20 cellular contexts compared by ENCODE assay signal in genomic region chr3:141047168-141047567, GRCh38. TPM values are rescaled to one million over a fixed set of nuclear protein-coding genes. Genes with fewer than 3 reads are reported as not detected.
DNase-seq lines count a peak whose midpoint lies in the region; ATAC-seq, FAIRE-seq and TF ChIP-seq lines count a peak whose summit lies in the region.
"Had no signal": no experiment of that assay in that cellular context is flagged by ENCODE, and none has a peak within 500 bp of the region (broad histone marks: within the 10 kb centered on the region; RNA-seq: fewer than 3 reads in every experiment).

No MANE protein-coding gene starts in this region.

- no peak overlapping the region for H3K4me2 ChIP-seq in keratinocyte (ENCODE audit: control insufficient read depth, extremely low read depth, insufficient read depth, low read depth, low read length)
- H3K4me2 ChIP-seq: A549 had no signal

- no peaks in the 10 kb centered on the region for H4K20me1 ChIP-seq in keratinocyte (ENCODE audit: control insufficient read depth, extremely low read depth, insufficient read depth, low read length)

- no peak for ATAC-seq in HG03045 (IDR thresholded peaks at IDR 0.05; ENCODE audit: unreplicated experiment)
- ATAC-seq: A549 had no signal

- CTCF ChIA-PET in RWPE1 (lab: Yijun Ruan, JAX), result no interaction called here

- no peaks in the 10 kb centered on the region for H3K36me3 ChIP-seq in bronchial epithelial cell (ENCODE audit: control insufficient read depth, insufficient read depth, low read length)
- H3K36me3 ChIP-seq in keratinocyte (ENCODE audit: control insufficient read depth in 2 of 2, extremely low read depth in 1 of 2, insufficient read depth in 2 of 2, low read length in 2 of 2), result no peaks in the 10 kb centered on the region
- H3K36me3 ChIP-seq: BE2C had no signal

- POLR2A ChIA-PET in RWPE1 (lab: Yijun Ruan, JAX; ENCODE audit: low non-redundant PET), result no interaction called here

- H3K9me1 ChIP-seq in keratinocyte (ENCODE audit: control insufficient read depth, extremely low read depth, insufficient read depth, low read length), result no peaks in the 10 kb centered on the region

- no peak for TF ChIP-seq CTCF in RWPE1 (conservative IDR thresholded peaks at IDR 0.05; ENCODE audit: low read depth)
- no peak for TF ChIP-seq CTCF in bronchial epithelial cell (IDR thresholded peaks at IDR 0.05; ENCODE audit: insufficient read depth, low read length, severe bottlenecking)
- no peak for TF ChIP-seq CTCF in keratinocyte (optimal IDR thresholded peaks at IDR 0.05 in 1 of 3, IDR thresholded peaks at IDR 0.05 in 1 of 3, conservative IDR thresholded peaks at IDR 0.05 in 1 of 3; ENCODE audit: extremely low read depth in 1 of 3, insufficient read depth in 2 of 3, low read length in 3 of 3)

- H3K4me1 ChIP-seq in keratinocyte (ENCODE audit: control insufficient read depth, extremely low read depth, insufficient read depth, low read length), result peaks cover 8% of the 10 kb centered on the region

- no peak overlapping the region for H3K27ac ChIP-seq in RWPE1
- peak overlapping the region; percentile 4 for H3K27ac ChIP-seq in keratinocyte (ENCODE audit: control insufficient read depth, insufficient read depth, low read length)
- H3K27ac ChIP-seq: A549, C4-2B, HL-60 had no signal

- H3K27me3 ChIP-seq in bronchial epithelial cell (ENCODE audit: control insufficient read depth, insufficient read depth, low read length) (peaks cover 19% of the 10 kb centered on the region), keratinocyte (ENCODE audit: control insufficient read depth, extremely low read depth, insufficient read depth, low read length) (peaks cover 42% of the 10 kb centered on the region)
- H3K27me3 ChIP-seq: BE2C had no signal

- H3K4me3 ChIP-seq in bronchial epithelial cell (ENCODE audit: low read depth, low read length) (no peak overlapping the region), keratinocyte (ENCODE audit: control insufficient read depth in 2 of 3, extremely low read depth in 1 of 3, insufficient read depth in 2 of 3, low read depth in 1 of 3, low read length in 3 of 3) (no peak overlapping the region)
- H3K4me3 ChIP-seq: A549 had no signal

- H2AFZ ChIP-seq in keratinocyte (ENCODE audit: control insufficient read depth, low read length), result no peak overlapping the region

- no peak overlapping the region for H3K9ac ChIP-seq in keratinocyte (ENCODE audit: control insufficient read depth, extremely low read depth, insufficient read depth, low read length)

- FAIRE-seq in bronchial epithelial cell (lab: Jason Lieb, UNC) (no peak), keratinocyte (lab: Jason Lieb, UNC) (no peak)
- FAIRE-seq: A549, D721Med, GM12892 had no signal

- H3K9me3 ChIP-seq in keratinocyte (ENCODE audit: control insufficient read depth, low read depth, low read length), result no peaks in the 10 kb centered on the region
- H3K9me3 ChIP-seq: A549, BE2C had no signal

- H3K79me2 ChIP-seq in keratinocyte (ENCODE audit: control insufficient read depth, insufficient read depth, low read length), result no peaks in the 10 kb centered on the region

- dilution Hi-C loops in keratinocyte (cut with MboI; ENCODE audit: extremely low pct_ligation_motif_present, low sequenced_read_pairs), result no loop called here

- DNase-seq in RWPE1 (ENCODE audit: low spot score) (peak; percentile 67), bronchial epithelial cell (ENCODE audit: low read depth) (peak; percentile 93), keratinocyte (ENCODE audit: low read depth, low spot score) (peak; percentile 21), LoVo (ENCODE audit: low spot score) (no peak), medulla oblongata (ENCODE audit: extremely low spot score) (no peak)
- no peak for DNase-seq in stimulated activated naive CD4-positive, alpha-beta T cell (lab: John Stamatoyannopoulos, UW)
- DNase-seq: BE2C; CD4-positive, alpha-beta memory T cell; DMS153; DND-41; GDM1; GOT3; H9 had no signal

RNA-seq across cellular contexts. Expression of gene SPSB4, which starts 4.0 kb away (rescaled TPM):
- total RNA-seq in bronchial epithelial cell, result 0.26 and 0.38 TPM in 2 replicates
- polyA plus RNA-seq in keratinocyte, result not detected in 3 replicates
- polyA plus RNA-seq in keratinocyte (2011; ENCODE audit: low read depth), result not detected
- polyA plus RNA-seq in keratinocyte (2011; cell fraction: cytosol; rRNA removed), result not detected in 2 replicates
- 0.10 TPM in 1 of 2 replicates, not detected in the other for polyA plus RNA-seq in keratinocyte (2011; cell fraction: nucleus; rRNA removed)
- not detected in 2 replicates for polyA plus RNA-seq in keratinocyte (2012; ENCODE audit: low replicate concordance)
- 0.19 TPM in 1 of 3 replicates, not detected in the others for polyA minus RNA-seq in keratinocyte
- not detected for polyA minus RNA-seq in keratinocyte (2011; cell fraction: cytosol; rRNA and poly(A)+ RNA removed)
- polyA minus RNA-seq in keratinocyte (2011; cell fraction: nucleus; rRNA and poly(A)+ RNA removed), result not detected in 2 replicates
- total RNA-seq: CD4-positive, alpha-beta memory T cell had no signal
- polyA plus RNA-seq: AG04450; CD4-positive, alpha-beta memory T cell had no signal

Comparison
In these comparisons a context has a peak if more than half of its experiments do, and no peak if none do; other contexts are left out.
1. DNase-seq: peak in RWPE1 (single experiment), bronchial epithelial cell (single experiment) and keratinocyte (single experiment); none in LoVo (single experiment), medulla oblongata (single experiment) and stimulated activated naive CD4-positive, alpha-beta T cell (0 of 6).